ENCODE assay signal across 23 cellular contexts in the genomic region with DNA sequence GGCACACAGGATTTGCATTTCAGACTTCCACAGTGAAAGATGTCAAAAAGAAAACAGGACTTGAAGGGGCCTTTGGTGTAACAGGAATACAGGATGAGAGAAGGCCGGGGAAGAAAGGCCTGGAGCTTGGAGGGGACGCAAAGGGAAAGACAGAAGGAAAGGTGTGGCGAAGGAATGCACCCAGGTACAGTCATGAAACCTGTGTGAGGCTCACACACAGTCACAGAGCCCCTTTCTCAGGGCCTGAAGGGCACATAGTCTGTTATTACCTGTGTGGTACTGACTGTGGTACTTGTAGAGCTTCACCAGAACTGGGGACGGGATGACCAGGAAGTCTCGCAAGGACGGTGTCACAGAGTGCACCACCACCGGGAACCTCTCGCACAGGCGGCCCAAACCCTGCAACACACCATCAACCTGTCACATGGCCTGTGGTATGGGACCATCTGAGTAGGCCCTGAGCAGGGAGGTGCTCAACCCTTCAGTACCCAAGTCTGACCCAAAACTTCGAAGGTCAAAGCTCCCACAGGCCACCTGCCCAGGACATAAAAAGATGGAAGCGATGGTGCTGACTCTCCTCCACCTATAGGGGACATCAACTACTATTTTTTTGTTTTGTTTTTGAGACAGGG. TPM values are rescaled to one million over a fixed set of nuclear protein-coding genes. Genes with fewer than 3 reads are reported as not detected.
"Had no signal": no experiment of that assay in that cellular context is flagged by ENCODE, and none has a peak within 500 bp of the region (broad histone marks: within the 10 kb centered on the region; RNA-seq: fewer than 3 reads in every experiment).

No MANE protein-coding gene starts in this region.

- H3K4me3 ChIP-seq: body of pancreas, breast epithelium, SJCRH30, SK-N-MC had no signal

- H3K4me1 ChIP-seq: body of pancreas, breast epithelium had no signal

- DNase-seq: activated effector memory CD4-positive, alpha-beta T cell treated with Interleukin-2 at 50 U/mL for 16 hours; activated T-cell treated with anti-CD3 and anti-CD28 coated beads for 4 hours; Karpas-422; NCI-H1048; NCI-H1105 treated with DMSO at 0.1 percent for 48 hours; NCI-H1436; NCI-H1930; NCI-H2081 treated with DMSO at 0.1 percent for 48 hours; NCI-H345; NCI-H524 treated with DMSO at 0.1 percent for 48 hours had no signal

- H3K9me3 ChIP-seq: body of pancreas, breast epithelium, SJCRH30 had no signal

- H3K4me3 Mint-ChIP-seq: activated CD4-positive, alpha-beta memory T cell treated with anti-CD3 and anti-CD28 coated beads for 36 hours; activated naive CD8-positive, alpha-beta T cell treated with anti-CD3 and anti-CD28 coated beads, Interleukin-2, amount 10 ng/mL, durations not matched to agents 7 days and 5 days; activated T-cell treated with anti-CD3 and anti-CD28 coated beads, Interleukin-2, amount 50 U/mL, for 4 hours; activated T-helper 1 cell treated with anti-CD3 and anti-CD28 coated beads, Interleukin-12 subunit alpha, Interleukin-12 subunit beta, Interleukin-2, Interleukin-4 antibody, amounts not matched to agents 30 ng/mL and 10 ng/mL and 1 ng/mL, durations not matched to agents 14 hours and 24 hours and 36 hours; T-helper 2 cell treated with Interferon-gamma antibody and Interleukin-4, amounts not matched to agents 5 μg/mL and 100 μg/mL, for 36 hours; WTC11 had no signal

- H3K27ac Mint-ChIP-seq: activated CD4-positive, alpha-beta memory T cell treated with anti-CD3 and anti-CD28 coated beads for 36 hours; activated naive CD8-positive, alpha-beta T cell treated with anti-CD3 and anti-CD28 coated beads, Interleukin-2, amount 10 ng/mL, durations not matched to agents 7 days and 5 days; activated T-helper 1 cell treated with anti-CD3 and anti-CD28 coated beads, Interleukin-12 subunit alpha, Interleukin-12 subunit beta, Interleukin-2, Interleukin-4 antibody, amounts not matched to agents 30 ng/mL and 10 ng/mL and 1 ng/mL, durations not matched to agents 14 hours and 24 hours and 36 hours; T-helper 2 cell treated with Interferon-gamma antibody and Interleukin-4, amounts not matched to agents 5 μg/mL and 100 μg/mL, for 36 hours; WTC11 had no signal

- H3K9me3 Mint-ChIP-seq: activated CD4-positive, alpha-beta memory T cell treated with anti-CD3 and anti-CD28 coated beads for 36 hours; activated naive CD8-positive, alpha-beta T cell treated with anti-CD3 and anti-CD28 coated beads, Interleukin-2, amount 10 ng/mL, durations not matched to agents 7 days and 5 days; activated T-cell treated with anti-CD3 and anti-CD28 coated beads, Interleukin-2, amount 50 U/mL, for 4 hours; activated T-helper 1 cell treated with anti-CD3 and anti-CD28 coated beads, Interleukin-12 subunit alpha, Interleukin-12 subunit beta, Interleukin-2, Interleukin-4 antibody, amounts not matched to agents 30 ng/mL and 10 ng/mL and 1 ng/mL, durations not matched to agents 14 hours and 24 hours and 36 hours; T-helper 2 cell treated with Interferon-gamma antibody and Interleukin-4, amounts not matched to agents 5 μg/mL and 100 μg/mL, for 36 hours; WTC11 had no signal

- ATAC-seq: body of pancreas had no signal

- H3K27ac ChIP-seq: body of pancreas, breast epithelium, SJCRH30, SK-N-MC had no signal

- H3K4me1 Mint-ChIP-seq: activated naive CD8-positive, alpha-beta T cell treated with anti-CD3 and anti-CD28 coated beads, Interleukin-2, amount 10 ng/mL, durations not matched to agents 7 days and 5 days; WTC11 had no signal

- H3K27me3 Mint-ChIP-seq: activated CD4-positive, alpha-beta memory T cell treated with anti-CD3 and anti-CD28 coated beads for 36 hours; activated naive CD8-positive, alpha-beta T cell treated with anti-CD3 and anti-CD28 coated beads, Interleukin-2, amount 10 ng/mL, durations not matched to agents 7 days and 5 days had no signal

RNA-seq across cellular contexts. Expression of gene SERPIND1, which starts 29.1 kb away (rescaled TPM):
- total RNA-seq: activated CD4-positive, alpha-beta memory T cell treated with anti-CD3 and anti-CD28 coated beads for 36 hours; activated naive CD8-positive, alpha-beta T cell treated with anti-CD3 and anti-CD28 coated beads, Interleukin-2, amount 10 ng/mL, durations not matched to agents 7 days and 5 days; activated T-helper 1 cell treated with anti-CD3 and anti-CD28 coated beads, Interleukin-12 subunit alpha, Interleukin-12 subunit beta, Interleukin-2, Interleukin-4 antibody, amounts not matched to agents 30 ng/mL and 10 ng/mL and 1 ng/mL, durations not matched to agents 14 hours and 24 hours and 36 hours; astrocyte; body of pancreas; MCF 10A; T-helper 1 cell treated with Interleukin-12 subunit alpha and Interleukin-12 subunit beta and Interleukin-4 antibody, amounts not matched to agents 30 ng/mL and 1 ng/mL, for 36 hours had no signal
